In genomic region chr16:84560269-84560668, GRCh38 we compare ENCODE assay signal across 14 cellular contexts.
"Had no signal": no experiment of that assay in that cellular context is flagged by ENCODE, and none has a peak within 500 bp of the region (broad histone marks: within the 10 kb centered on the region; RNA-seq: fewer than 3 reads in every experiment).

No MANE protein-coding gene starts in this region.

- H3K27me3 ChIP-seq: ovary, vagina had no signal

- H3K36me3 Mint-ChIP-seq: natural killer cell treated with Interleukin-12 subunit alpha and Interleukin-12 subunit beta and Interleukin-15 and Interleukin-18, amount 100 ng/mL, for 72 hours had no signal

- ATAC-seq: natural killer cell treated with Interleukin-12 subunit alpha and Interleukin-12 subunit beta and Interleukin-15 and Interleukin-18, amount 100 ng/mL, for 72 hours; SK-N-SH treated with all-trans-retinoic acid at 6 μM for 48 hours had no signal

- H3K27ac ChIP-seq: foreskin keratinocyte, ovary, vagina had no signal

- H3K27me3 Mint-ChIP-seq: activated CD4-positive, alpha-beta memory T cell treated with anti-CD3 and anti-CD28 coated beads for 36 hours; activated naive CD8-positive, alpha-beta T cell treated with anti-CD3 and anti-CD28 coated beads, Interleukin-2, amount 10 ng/mL, durations not matched to agents 7 days and 5 days; memory B cell had no signal

- H3K4me3 ChIP-seq: ovary, vagina had no signal

- H3K36me3 ChIP-seq: ovary, vagina had no signal

- H3K27ac Mint-ChIP-seq: activated CD4-positive, alpha-beta memory T cell treated with anti-CD3 and anti-CD28 coated beads for 36 hours; activated naive CD8-positive, alpha-beta T cell treated with anti-CD3 and anti-CD28 coated beads, Interleukin-2, amount 10 ng/mL, durations not matched to agents 7 days and 5 days; activated T-helper 1 cell treated with anti-CD3 and anti-CD28 coated beads, Interleukin-12 subunit alpha, Interleukin-12 subunit beta, Interleukin-2, Interleukin-4 antibody, amounts not matched to agents 30 ng/mL and 10 ng/mL and 1 ng/mL, durations not matched to agents 14 hours and 24 hours and 36 hours; memory B cell; natural killer cell treated with Interleukin-12 subunit alpha and Interleukin-12 subunit beta and Interleukin-15 and Interleukin-18, amount 100 ng/mL, for 72 hours had no signal

- H3K9me3 Mint-ChIP-seq: activated CD4-positive, alpha-beta memory T cell treated with anti-CD3 and anti-CD28 coated beads for 36 hours; activated naive CD8-positive, alpha-beta T cell treated with anti-CD3 and anti-CD28 coated beads, Interleukin-2, amount 10 ng/mL, durations not matched to agents 7 days and 5 days; activated T-helper 1 cell treated with anti-CD3 and anti-CD28 coated beads, Interleukin-12 subunit alpha, Interleukin-12 subunit beta, Interleukin-2, Interleukin-4 antibody, amounts not matched to agents 30 ng/mL and 10 ng/mL and 1 ng/mL, durations not matched to agents 14 hours and 24 hours and 36 hours; memory B cell; natural killer cell treated with Interleukin-12 subunit alpha and Interleukin-12 subunit beta and Interleukin-15 and Interleukin-18, amount 100 ng/mL, for 72 hours had no signal

- H3K4me1 ChIP-seq: foreskin keratinocyte, vagina had no signal

- H3K4me3 Mint-ChIP-seq: activated CD4-positive, alpha-beta memory T cell treated with anti-CD3 and anti-CD28 coated beads for 36 hours; activated naive CD8-positive, alpha-beta T cell treated with anti-CD3 and anti-CD28 coated beads, Interleukin-2, amount 10 ng/mL, durations not matched to agents 7 days and 5 days; activated T-helper 1 cell treated with anti-CD3 and anti-CD28 coated beads, Interleukin-12 subunit alpha, Interleukin-12 subunit beta, Interleukin-2, Interleukin-4 antibody, amounts not matched to agents 30 ng/mL and 10 ng/mL and 1 ng/mL, durations not matched to agents 14 hours and 24 hours and 36 hours; memory B cell; natural killer cell treated with Interleukin-12 subunit alpha and Interleukin-12 subunit beta and Interleukin-15 and Interleukin-18, amount 100 ng/mL, for 72 hours had no signal

- H3K9me3 ChIP-seq: ovary, vagina had no signal

- DNase-seq: activated CD4-positive, alpha-beta memory T cell treated with anti-CD3 and anti-CD28 coated beads for 36 hours; activated CD4-positive, CD25-positive, alpha-beta regulatory T cell treated with anti-CD3 and anti-CD28 coated beads, Interleukin-2, amount 50 U/mL, for 72 hours; activated naive CD8-positive, alpha-beta T cell treated with anti-CD3 and anti-CD28 coated beads, Interleukin-2, amount 10 ng/mL, durations not matched to agents 7 days and 5 days; aorta; ovary; stimulated activated CD4-positive, alpha-beta T cell treated with anti-CD3 and anti-CD28 coated beads, Interleukin-15, amount 100 ng/mL, for 24 hours; stimulated activated CD4-positive, alpha-beta T cell treated with anti-CD3 and anti-CD28 coated beads, Interleukin-4, amount 100 ng/mL, for 24 hours; T-helper 2 cell had no signal
